ENCODE assay signal across 13 cellular contexts in genomic region chr10:68105820-68106219, GRCh38. TPM values are rescaled to one million over a fixed set of nuclear protein-coding genes. Genes with fewer than 3 reads are reported as not detected.
DNase-seq lines count a peak whose midpoint lies in the region; ATAC-seq and TF ChIP-seq lines count a peak whose summit lies in the region.
"Had no signal": no experiment of that assay in that cellular context is flagged by ENCODE, and none has a peak within 500 bp of the region (broad histone marks: within the 10 kb centered on the region; RNA-seq: fewer than 3 reads in every experiment).

No MANE protein-coding gene starts in this region.

- WGBS in mammary epithelial cell (ENCODE audit: low coverage, missing lambda C conversion rate), result 0% methylated on average over 3 of the region's 3 CpGs

- H3K27me3 ChIP-seq in mammary epithelial cell (ENCODE audit: insufficient read depth, low read length) (no peaks in the 10 kb centered on the region), osteoblast (ENCODE audit: insufficient read depth, low read length) (no peaks in the 10 kb centered on the region)

- no peaks in the 10 kb centered on the region for H3K9me3 ChIP-seq in mammary epithelial cell (replicated peaks; ENCODE audit: insufficient read depth, low read length)
- no peaks in the 10 kb centered on the region for H3K9me3 ChIP-seq in osteoblast (ENCODE audit: low read depth, low read length)

- H3K4me1 ChIP-seq in mammary epithelial cell (ENCODE audit: insufficient read depth, low read length) (peaks cover 28% of the 10 kb centered on the region), osteoblast (ENCODE audit: insufficient read depth, low read length) (peaks cover 71% of the 10 kb centered on the region)

- H3K4me3 ChIP-seq in mammary epithelial cell (replicated peaks in 1 of 3; ENCODE audit: insufficient read depth in 1 of 3, low read depth in 2 of 3, low read length in 3 of 3) (peak overlapping the region; percentile 16 to 52 (median 49)), osteoblast (ENCODE audit: insufficient read depth, low read length) (peak overlapping the region; percentile 71)

- no peak overlapping the region for H3K27ac Mint-ChIP-seq in endothelial cell (ENCODE audit: unreplicated experiment)
- H3K27ac Mint-ChIP-seq in activated naive CD4-positive, alpha-beta T cell treated with anti-CD3 and anti-CD28 coated beads, Interleukin-2, amount 10 ng/mL, durations not matched to agents 7 days and 5 days, result no peak overlapping the region
- H3K27ac Mint-ChIP-seq: activated B cell treated with CpG ODN at 0.5 μM for 24 hours; activated T-helper 1 cell treated with anti-CD3 and anti-CD28 coated beads, Interleukin-12 subunit alpha, Interleukin-12 subunit beta, Interleukin-2, Interleukin-4 antibody, amounts not matched to agents 30 ng/mL and 10 ng/mL and 1 ng/mL, durations not matched to agents 14 hours and 24 hours and 36 hours had no signal

- H3K36me3 Mint-ChIP-seq in endothelial cell (ENCODE audit: low read depth, unreplicated experiment), result no peaks in the 10 kb centered on the region
- no peaks in the 10 kb centered on the region for H3K36me3 Mint-ChIP-seq in activated naive CD4-positive, alpha-beta T cell treated with anti-CD3 and anti-CD28 coated beads, Interleukin-2, amount 10 ng/mL, durations not matched to agents 7 days and 5 days

- H2AFZ ChIP-seq in mammary epithelial cell (ENCODE audit: low read depth, low read length) (peak overlapping the region; percentile 69), osteoblast (ENCODE audit: low read length) (no peak overlapping the region)

- ATAC-seq in omental fat pad (ENCODE audit: low FRiP score), result no peak
- ATAC-seq in HG03196 (IDR thresholded peaks at IDR 0.05; ENCODE audit: unreplicated experiment), result no peak

- H4K20me1 ChIP-seq in mammary epithelial cell (ENCODE audit: insufficient read depth, low read length), result no peaks in the 10 kb centered on the region
- no peaks in the 10 kb centered on the region for H4K20me1 ChIP-seq in osteoblast (ENCODE audit: insufficient read depth, low read length)

- in situ Hi-C loops in mammary epithelial cell (cut with MboI; ENCODE audit: low sequenced_read_pairs in 2 of 2), result no loop called here

- BruUV-seq in mammary epithelial cell (replicated peaks; lab: Mats Ljungman, UMichigan), result no TSS peak

- TF ChIP-seq CTCF in mammary epithelial cell (conservative IDR thresholded peaks at IDR 0.05 in 1 of 2, IDR thresholded peaks at IDR 0.05 in 1 of 2; ENCODE audit: extremely low read depth in 1 of 2, insufficient read depth in 1 of 2, low read depth in 1 of 2, low read length in 2 of 2) (no peak), osteoblast (IDR thresholded peaks at IDR 0.05; ENCODE audit: extremely low read depth, low read depth, low read length) (no peak), omental fat pad (IDR thresholded peaks at IDR 0.05) (no peak), endothelial cell (IDR thresholded peaks at IDR 0.05; ENCODE audit: unreplicated experiment) (no peak)

- H3K36me3 ChIP-seq in mammary epithelial cell (ENCODE audit: insufficient read depth, low read length) (no peaks in the 10 kb centered on the region), osteoblast (ENCODE audit: insufficient read depth, low read length) (peaks cover 9% of the 10 kb centered on the region)

- no peak overlapping the region for H3K4me3 Mint-ChIP-seq in endothelial cell (ENCODE audit: unreplicated experiment)
- H3K4me3 Mint-ChIP-seq in activated naive CD4-positive, alpha-beta T cell treated with anti-CD3 and anti-CD28 coated beads, Interleukin-2, amount 10 ng/mL, durations not matched to agents 7 days and 5 days, result no peak overlapping the region
- H3K4me3 Mint-ChIP-seq: activated B cell treated with CpG ODN at 0.5 μM for 24 hours; activated T-helper 1 cell treated with anti-CD3 and anti-CD28 coated beads, Interleukin-12 subunit alpha, Interleukin-12 subunit beta, Interleukin-2, Interleukin-4 antibody, amounts not matched to agents 30 ng/mL and 10 ng/mL and 1 ng/mL, durations not matched to agents 14 hours and 24 hours and 36 hours had no signal

- peak; percentile 90 for DNase-seq in EL
- peak; percentile 36 for DNase-seq in NCI-H69 (lab: John Stamatoyannopoulos, UW)
- peak; percentile 75 for DNase-seq in mammary epithelial cell
- DNase-seq in osteoblast (ENCODE audit: insufficient read length, low spot score, missing footprints), result peak; percentile 29
- DNase-seq in omental fat pad (ENCODE audit: low spot score), result no peak
- DNase-seq in endothelial cell (ENCODE audit: low spot score), result no peak
- no peak for DNase-seq in activated naive CD4-positive, alpha-beta T cell treated with anti-CD3 and anti-CD28 coated beads, Interleukin-2, amount 10 ng/mL, durations not matched to agents 7 days and 5 days
- DNase-seq: activated B cell treated with CpG ODN at 0.5 μM for 24 hours, DND-41, hippocampal formation, NCI-H1105 treated with DMSO at 0.1 percent for 48 hours had no signal

- CTCF ChIA-PET in mammary epithelial cell (lab: Charles Lee; ENCODE audit: low non-redundant PET), result no interaction called here
- CTCF ChIA-PET in activated naive CD4-positive, alpha-beta T cell treated with anti-CD3 and anti-CD28 coated beads, Interleukin-2, amount 10 ng/mL, durations not matched to agents 7 days and 5 days (lab: Charles Lee), result no interaction called here

- H3K79me2 ChIP-seq in mammary epithelial cell (ENCODE audit: insufficient read depth, low read length) (no peaks in the 10 kb centered on the region), osteoblast (ENCODE audit: insufficient read depth, low read length) (peaks cover 43% of the 10 kb centered on the region)

- dilution Hi-C loops in mammary epithelial cell (cut with HindIII; ENCODE audit: low sequenced_read_pairs), result no loop called here

- peak overlapping the region; percentile 46 for H3K9ac ChIP-seq in mammary epithelial cell (ENCODE audit: insufficient read depth, low read length)

- peak overlapping the region; percentile 85 for H3K4me2 ChIP-seq in mammary epithelial cell (ENCODE audit: insufficient read depth, low read depth, low read length)
- peak overlapping the region; percentile 95 for H3K4me2 ChIP-seq in osteoblast (ENCODE audit: insufficient read depth, low read length)

- no peaks in the 10 kb centered on the region for H3K27me3 Mint-ChIP-seq in endothelial cell (ENCODE audit: unreplicated experiment)
- peaks cover 10% of the 10 kb centered on the region for H3K27me3 Mint-ChIP-seq in activated naive CD4-positive, alpha-beta T cell treated with anti-CD3 and anti-CD28 coated beads, Interleukin-2, amount 10 ng/mL, durations not matched to agents 7 days and 5 days

- H3K27ac ChIP-seq in mammary epithelial cell (ENCODE audit: insufficient read depth, low read depth, low read length), result peak overlapping the region; percentile 81
- peak overlapping the region; percentile 98 for H3K27ac ChIP-seq in osteoblast (ENCODE audit: low read depth, low read length)

- H3K4me1 Mint-ChIP-seq in endothelial cell (ENCODE audit: unreplicated experiment), result no peaks in the 10 kb centered on the region
- H3K4me1 Mint-ChIP-seq in activated naive CD4-positive, alpha-beta T cell treated with anti-CD3 and anti-CD28 coated beads, Interleukin-2, amount 10 ng/mL, durations not matched to agents 7 days and 5 days, result no peaks in the 10 kb centered on the region

- intact Hi-C loops in mammary epithelial cell (cut with micrococcal nuclease), result loop anchor here (1.0 kb wide), 2 partner anchors 12 to 30 kb away; no protein-coding TSS in a partner anchor

- no peaks in the 10 kb centered on the region for H3K9me3 Mint-ChIP-seq in endothelial cell (ENCODE audit: unreplicated experiment)
- no peaks in the 10 kb centered on the region for H3K9me3 Mint-ChIP-seq in activated naive CD4-positive, alpha-beta T cell treated with anti-CD3 and anti-CD28 coated beads, Interleukin-2, amount 10 ng/mL, durations not matched to agents 7 days and 5 days
- H3K9me3 Mint-ChIP-seq: activated B cell treated with CpG ODN at 0.5 μM for 24 hours; activated T-helper 1 cell treated with anti-CD3 and anti-CD28 coated beads, Interleukin-12 subunit alpha, Interleukin-12 subunit beta, Interleukin-2, Interleukin-4 antibody, amounts not matched to agents 30 ng/mL and 10 ng/mL and 1 ng/mL, durations not matched to agents 14 hours and 24 hours and 36 hours had no signal

RNA-seq across cellular contexts. Expression of gene MYPN, which starts 3.5 kb away (rescaled TPM):
- total RNA-seq in mammary epithelial cell (1 to 10 TPM; 1.8 to 3.0 TPM), osteoblast (1.5 and 1.8 TPM in 2 replicates), omental fat pad (not detected), endothelial cell (ENCODE audit: unreplicated experiment) (not detected)
- 2.2 TPM for polyA plus RNA-seq in mammary epithelial cell
- polyA minus RNA-seq in mammary epithelial cell, result 2.3 TPM
- total RNA-seq: activated B cell treated with CpG ODN at 0.5 μM for 24 hours; activated T-helper 1 cell treated with anti-CD3 and anti-CD28 coated beads, Interleukin-12 subunit alpha, Interleukin-12 subunit beta, Interleukin-2, Interleukin-4 antibody, amounts not matched to agents 30 ng/mL and 10 ng/mL and 1 ng/mL, durations not matched to agents 14 hours and 24 hours and 36 hours had no signal

RNA-seq across cellular contexts. Expression of gene HERC4, which starts 30.7 kb away (rescaled TPM):
- 10 to 100 TPM; 79.4 to 88.7 TPM for total RNA-seq in mammary epithelial cell
- 18.6 TPM for polyA plus RNA-seq in mammary epithelial cell
- 31.3 TPM for polyA minus RNA-seq in mammary epithelial cell
- total RNA-seq in osteoblast, result 106 and 125 TPM in 2 replicates
- total RNA-seq in omental fat pad, result 10 to 100 TPM; 37.0 to 67.6 (median 50.5) TPM
- 53.4 TPM for total RNA-seq in endothelial cell (ENCODE audit: unreplicated experiment)

Comparison
In these comparisons a context has a peak if more than half of its experiments do, and no peak if none do; other contexts are left out.
1. DNase-seq: peak in EL (single experiment), NCI-H69 (single experiment), mammary epithelial cell (single experiment) and osteoblast (single experiment); none in omental fat pad (single experiment), endothelial cell (single experiment) and activated naive CD4-positive, alpha-beta T cell treated with anti-CD3 and anti-CD28 coated beads, Interleukin-2, amount 10 ng/mL, durations not matched to agents 7 days and 5 days (single experiment).